In the genomic region with DNA sequence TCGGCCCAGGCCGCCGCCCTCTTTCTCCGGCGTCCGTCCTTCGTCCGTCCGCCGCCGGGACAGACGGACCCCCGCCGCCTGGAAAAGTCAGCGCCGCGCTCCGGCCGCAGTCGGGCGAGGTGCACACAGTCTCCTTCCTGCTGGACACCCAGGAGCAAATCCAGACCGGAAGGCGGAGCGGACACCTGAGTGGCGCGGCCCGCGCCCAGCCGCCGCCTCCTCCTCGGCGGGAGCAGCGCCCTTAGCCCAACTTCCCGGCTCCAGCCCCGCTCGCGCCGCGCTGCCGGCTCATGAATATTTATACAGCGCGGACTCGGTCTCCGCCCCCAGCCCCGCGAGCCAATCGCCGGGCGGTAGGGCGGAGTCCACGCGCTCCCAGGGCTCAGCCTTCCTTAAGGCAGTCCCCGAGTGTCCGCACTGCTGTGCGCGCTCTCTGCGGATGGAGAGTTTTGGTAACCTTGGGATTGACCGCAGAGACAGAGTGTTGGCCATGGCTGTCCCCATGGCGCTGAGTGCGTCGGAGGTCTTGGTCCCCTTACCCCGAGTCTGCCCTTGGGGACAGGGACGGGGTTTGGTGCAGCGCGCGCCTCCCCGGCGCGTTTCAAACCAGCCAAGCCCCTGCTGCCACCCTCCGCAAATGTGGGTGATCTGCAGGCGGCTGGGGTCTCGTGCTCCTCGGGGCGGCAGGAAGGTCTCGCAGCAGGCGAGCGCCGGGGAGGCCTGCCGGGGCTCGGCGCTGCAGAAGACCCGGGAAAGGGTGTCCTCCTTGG, we compare ENCODE assay signal across 8 cellular contexts. TPM values are rescaled to one million over a fixed set of nuclear protein-coding genes. Genes with fewer than 3 reads are reported as not detected.
A peak's percentile ranks its signal among the peaks of the same experiment; 100 is the strongest.
DNase-seq lines count a peak whose midpoint lies in the region; ATAC-seq and TF ChIP-seq lines count a peak whose summit lies in the region.

A gene with protein sequence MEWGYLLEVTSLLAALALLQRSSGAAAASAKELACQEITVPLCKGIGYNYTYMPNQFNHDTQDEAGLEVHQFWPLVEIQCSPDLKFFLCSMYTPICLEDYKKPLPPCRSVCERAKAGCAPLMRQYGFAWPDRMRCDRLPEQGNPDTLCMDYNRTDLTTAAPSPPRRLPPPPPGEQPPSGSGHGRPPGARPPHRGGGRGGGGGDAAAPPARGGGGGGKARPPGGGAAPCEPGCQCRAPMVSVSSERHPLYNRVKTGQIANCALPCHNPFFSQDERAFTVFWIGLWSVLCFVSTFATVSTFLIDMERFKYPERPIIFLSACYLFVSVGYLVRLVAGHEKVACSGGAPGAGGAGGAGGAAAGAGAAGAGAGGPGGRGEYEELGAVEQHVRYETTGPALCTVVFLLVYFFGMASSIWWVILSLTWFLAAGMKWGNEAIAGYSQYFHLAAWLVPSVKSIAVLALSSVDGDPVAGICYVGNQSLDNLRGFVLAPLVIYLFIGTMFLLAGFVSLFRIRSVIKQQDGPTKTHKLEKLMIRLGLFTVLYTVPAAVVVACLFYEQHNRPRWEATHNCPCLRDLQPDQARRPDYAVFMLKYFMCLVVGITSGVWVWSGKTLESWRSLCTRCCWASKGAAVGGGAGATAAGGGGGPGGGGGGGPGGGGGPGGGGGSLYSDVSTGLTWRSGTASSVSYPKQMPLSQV (minus strand): TSS at position 274 of the 770 bp plus-strand sequence. CDS start 867 bp downstream, outside the sequence.

- H3K9me2 ChIP-seq in neural cell (ENCODE audit: insufficient read depth, low read length), result no peaks in the 10 kb centered on the region

- TF ChIP-seq CTCF in Panc1 (IDR thresholded peaks at IDR 0.05) (peak; percentile 17), fibroblast of villous mesenchyme (IDR thresholded peaks at IDR 0.05; ENCODE audit: insufficient read depth, low read depth, low read length) (no peak), neural cell (IDR thresholded peaks at IDR 0.05; ENCODE audit: poor library complexity, severe bottlenecking) (peak; percentile 81)

- intact Hi-C loops in Panc1 (cut with micrococcal nuclease; ENCODE audit: unreplicated experiment), result no loop called here

- peaks cover 65% of the 10 kb centered on the region for H3K27me3 Mint-ChIP-seq in stimulated activated naive CD8-positive, alpha-beta T cell treated with anti-CD3 and anti-CD28 coated beads, Interleukin-15, Interleukin-2, amounts not matched to agents 100 ng/mL and 50 ng/mL, for 24 hours

- no peaks in the 10 kb centered on the region for H3K36me3 ChIP-seq in HUES6 (ENCODE audit: control insufficient read depth, insufficient read depth, low read length)
- no peaks in the 10 kb centered on the region for H3K36me3 ChIP-seq in Panc1 (ENCODE audit: control insufficient read depth, insufficient read depth, low read length)
- no peaks in the 10 kb centered on the region for H3K36me3 ChIP-seq in neural cell (ENCODE audit: insufficient read depth, low read length)

- H3K4me2 ChIP-seq in neural cell (ENCODE audit: low read length), result peak within 1 kb of the TSS; percentile 90

- no peak within 1 kb of the TSS for H2AFZ ChIP-seq in neural cell (ENCODE audit: low read depth, low read length)

- H3K79me2 ChIP-seq in neural cell (replicated peaks; ENCODE audit: insufficient read depth, low read length), result peaks cover 4% of the 10 kb centered on the region

- H3K4me1 ChIP-seq in HUES6 (ENCODE audit: control insufficient read depth, insufficient read depth, low read length) (peaks cover 15% of the 10 kb centered on the region), Panc1 (ENCODE audit: control insufficient read depth, insufficient read depth, low read length) (no peaks in the 10 kb centered on the region)

- peak within 1 kb of the TSS; percentile 79 for H3K4me3 Mint-ChIP-seq in stimulated activated naive CD8-positive, alpha-beta T cell treated with anti-CD3 and anti-CD28 coated beads, Interleukin-15, Interleukin-2, amounts not matched to agents 100 ng/mL and 50 ng/mL, for 24 hours

- DNase-seq in DMS 273 treated with DMSO at 0.1 percent for 48 hours (lab: John Stamatoyannopoulos, UW) (peak; percentile 56), Panc1 (ENCODE audit: low read depth, low spot score) (no peak), activated gamma-delta T cell (lab: John Stamatoyannopoulos, UW) (peak; percentile 37), fibroblast of villous mesenchyme (ENCODE audit: low read depth) (peak; percentile 93)

- ATAC-seq in GM21526 (IDR thresholded peaks at IDR 0.05; ENCODE audit: low FRiP score, unreplicated experiment), result peak; percentile 95
- peak; percentile 88 for ATAC-seq in Panc1

- no peak for TF ChIP-seq EP300 in neural cell (conservative IDR thresholded peaks at IDR 0.05; ENCODE audit: poor library complexity, severe bottlenecking)

- no peaks in the 10 kb centered on the region for H3K36me3 Mint-ChIP-seq in stimulated activated naive CD8-positive, alpha-beta T cell treated with anti-CD3 and anti-CD28 coated beads, Interleukin-15, Interleukin-2, amounts not matched to agents 100 ng/mL and 50 ng/mL, for 24 hours (ENCODE audit: low read depth)

- TF ChIP-seq RAD21 in neural cell (conservative IDR thresholded peaks at IDR 0.05), result peak; percentile 73

- no peaks in the 10 kb centered on the region for H4K20me1 ChIP-seq in neural cell (ENCODE audit: insufficient read depth)

- H3K9me3 ChIP-seq in HUES6 (ENCODE audit: control insufficient read depth, insufficient read depth, low read depth, low read length) (no peaks in the 10 kb centered on the region), Panc1 (ENCODE audit: control insufficient read depth, insufficient read depth, low read depth, low read length) (no peaks in the 10 kb centered on the region), neural cell (ENCODE audit: low read length) (no peaks in the 10 kb centered on the region)

- CTCF ChIA-PET in Panc1 (lab: Charles Lee), result no interaction called here

- no peaks in the 10 kb centered on the region for H3K9me3 Mint-ChIP-seq in stimulated activated naive CD8-positive, alpha-beta T cell treated with anti-CD3 and anti-CD28 coated beads, Interleukin-15, Interleukin-2, amounts not matched to agents 100 ng/mL and 50 ng/mL, for 24 hours

- H3K4me3 ChIP-seq in HUES6 (ENCODE audit: low read depth, low read length) (peak within 1 kb of the TSS; percentile 65), Panc1 (ENCODE audit: low read depth in 2 of 2, low read length in 2 of 2) (peak within 1 kb of the TSS; percentile 52 to 60), fibroblast of villous mesenchyme (ENCODE audit: low read depth, low read length) (peak within 1 kb of the TSS; percentile 73), neural cell (ENCODE audit: low read length) (peak within 1 kb of the TSS; percentile 88)

- H3K4me1 Mint-ChIP-seq in stimulated activated naive CD8-positive, alpha-beta T cell treated with anti-CD3 and anti-CD28 coated beads, Interleukin-15, Interleukin-2, amounts not matched to agents 100 ng/mL and 50 ng/mL, for 24 hours (ENCODE audit: low read depth), result peaks cover 31% of the 10 kb centered on the region

- no TSS peak for BruUV-seq in Panc1 (replicated peaks; lab: Mats Ljungman, UMichigan)

- peaks cover 5% of the 10 kb centered on the region for H3F3A ChIP-seq in neural cell (ENCODE audit: insufficient read depth, low read length, poor library complexity, severe bottlenecking)

- peaks cover 62% of the 10 kb centered on the region for H3K27me3 ChIP-seq in HUES6 (ENCODE audit: control insufficient read depth, insufficient read depth, low read length)
- H3K27me3 ChIP-seq in Panc1 (ENCODE audit: control insufficient read depth, insufficient read depth, low read length), result peaks cover 2% of the 10 kb centered on the region; the same call in 1 of the 2 replicates
- peaks cover 18% of the 10 kb centered on the region for H3K27me3 ChIP-seq in neural cell (ENCODE audit: insufficient read depth, low read depth, low read length)

- in situ Hi-C loops in Panc1 (cut with HindIII; ENCODE audit: low pct_unique_long_range_greater_than_20kb, low sequenced_read_pairs), result no loop called here

- no peak within 1 kb of the TSS for H3K27ac Mint-ChIP-seq in stimulated activated naive CD8-positive, alpha-beta T cell treated with anti-CD3 and anti-CD28 coated beads, Interleukin-15, Interleukin-2, amounts not matched to agents 100 ng/mL and 50 ng/mL, for 24 hours

- peak within 1 kb of the TSS; percentile 84 for H3K9ac ChIP-seq in HUES6 (ENCODE audit: low read length)
- peak within 1 kb of the TSS; percentile 53 for H3K9ac ChIP-seq in neural cell (ENCODE audit: low read length)

- POLR2A ChIA-PET in Panc1 (lab: Charles Lee), result no interaction called here

- H3K27ac ChIP-seq in HUES6 (ENCODE audit: low read depth, low read length) (no peak within 1 kb of the TSS; the same call in 1 of the 2 replicates), Panc1 (ENCODE audit: low read length) (no peak within 1 kb of the TSS), neural cell (ENCODE audit: low read length) (no peak within 1 kb of the TSS)

TF ChIP-seq in neural cell, 6 proteins besides CTCF, POLR2A, EP300 and RAD21 (continues in another document):
- TF ChIP-seq, protein P1, sequence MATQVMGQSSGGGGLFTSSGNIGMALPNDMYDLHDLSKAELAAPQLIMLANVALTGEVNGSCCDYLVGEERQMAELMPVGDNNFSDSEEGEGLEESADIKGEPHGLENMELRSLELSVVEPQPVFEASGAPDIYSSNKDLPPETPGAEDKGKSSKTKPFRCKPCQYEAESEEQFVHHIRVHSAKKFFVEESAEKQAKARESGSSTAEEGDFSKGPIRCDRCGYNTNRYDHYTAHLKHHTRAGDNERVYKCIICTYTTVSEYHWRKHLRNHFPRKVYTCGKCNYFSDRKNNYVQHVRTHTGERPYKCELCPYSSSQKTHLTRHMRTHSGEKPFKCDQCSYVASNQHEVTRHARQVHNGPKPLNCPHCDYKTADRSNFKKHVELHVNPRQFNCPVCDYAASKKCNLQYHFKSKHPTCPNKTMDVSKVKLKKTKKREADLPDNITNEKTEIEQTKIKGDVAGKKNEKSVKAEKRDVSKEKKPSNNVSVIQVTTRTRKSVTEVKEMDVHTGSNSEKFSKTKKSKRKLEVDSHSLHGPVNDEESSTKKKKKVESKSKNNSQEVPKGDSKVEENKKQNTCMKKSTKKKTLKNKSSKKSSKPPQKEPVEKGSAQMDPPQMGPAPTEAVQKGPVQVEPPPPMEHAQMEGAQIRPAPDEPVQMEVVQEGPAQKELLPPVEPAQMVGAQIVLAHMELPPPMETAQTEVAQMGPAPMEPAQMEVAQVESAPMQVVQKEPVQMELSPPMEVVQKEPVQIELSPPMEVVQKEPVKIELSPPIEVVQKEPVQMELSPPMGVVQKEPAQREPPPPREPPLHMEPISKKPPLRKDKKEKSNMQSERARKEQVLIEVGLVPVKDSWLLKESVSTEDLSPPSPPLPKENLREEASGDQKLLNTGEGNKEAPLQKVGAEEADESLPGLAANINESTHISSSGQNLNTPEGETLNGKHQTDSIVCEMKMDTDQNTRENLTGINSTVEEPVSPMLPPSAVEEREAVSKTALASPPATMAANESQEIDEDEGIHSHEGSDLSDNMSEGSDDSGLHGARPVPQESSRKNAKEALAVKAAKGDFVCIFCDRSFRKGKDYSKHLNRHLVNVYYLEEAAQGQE (IDR thresholded peaks at IDR 0.05; ENCODE audit: borderline replicate concordance), result no peak
- TF ChIP-seq MXI1 (conservative IDR thresholded peaks at IDR 0.05; ENCODE audit: poor library complexity, severe bottlenecking) (peak; percentile 58), TAF1 (IDR thresholded peaks at IDR 0.05; ENCODE audit: low read depth) (no peak)

RNA-seq across cellular contexts. Expression of the gene that starts here (rescaled TPM):
- total RNA-seq in Panc1 (2021; ENCODE audit: unreplicated experiment), result 1.8 TPM
- polyA plus RNA-seq in Panc1 (2012; ENCODE audit: insufficient read length), result 3.9 TPM
- total RNA-seq in fibroblast of villous mesenchyme, result 8.7 and 11.2 TPM in 2 replicates
- 1.6 and 1.9 TPM in 2 replicates for polyA plus RNA-seq in neural cell
- polyA minus RNA-seq in neural cell, result 4.3 and 4.9 TPM in 2 replicates
